In the genomic region with DNA sequence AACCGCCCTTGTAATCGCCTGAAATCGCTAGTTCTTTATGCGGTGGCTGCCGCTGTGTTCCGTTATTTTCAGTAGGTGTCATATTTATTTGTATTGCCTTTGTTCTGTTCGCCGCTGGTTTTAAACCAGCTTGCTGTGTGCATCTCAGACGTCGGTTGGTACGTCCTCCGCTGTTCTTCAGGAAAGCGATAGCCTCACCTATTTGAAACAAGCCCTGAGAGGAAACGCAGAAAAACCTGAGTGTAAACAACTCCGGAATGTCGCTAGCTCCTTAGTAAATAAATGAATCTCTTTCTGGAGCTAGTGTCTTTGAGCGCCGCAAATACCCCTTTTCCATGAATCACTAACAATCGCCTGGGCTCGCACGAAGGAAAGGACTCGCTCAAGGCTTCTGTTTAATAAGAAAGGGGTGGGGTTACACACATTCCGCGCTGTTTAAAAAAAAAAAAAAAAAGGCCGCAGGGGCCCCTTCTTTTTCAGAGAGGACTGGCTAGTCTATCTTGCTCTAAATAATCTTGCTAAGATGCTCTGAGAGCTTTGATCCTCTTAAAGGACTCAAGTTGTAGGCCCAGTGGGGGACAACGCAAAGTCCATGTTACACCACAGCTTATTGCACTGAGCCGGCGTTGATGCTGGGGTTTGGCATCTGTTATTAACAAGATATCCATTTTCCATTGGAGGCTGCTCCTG, we compare ENCODE assay signal across 1 cellular context.
TF ChIP-seq lines count a peak whose summit lies in the region.

No MANE protein-coding gene starts in this region.

TF ChIP-seq in SK-N-SH treated with all-trans-retinoic acid at 6 μM for 48 hours, 23 proteins besides CTCF, POLR2A, EP300 and RAD21 (continued from another document):
- TF ChIP-seq, protein P1, sequence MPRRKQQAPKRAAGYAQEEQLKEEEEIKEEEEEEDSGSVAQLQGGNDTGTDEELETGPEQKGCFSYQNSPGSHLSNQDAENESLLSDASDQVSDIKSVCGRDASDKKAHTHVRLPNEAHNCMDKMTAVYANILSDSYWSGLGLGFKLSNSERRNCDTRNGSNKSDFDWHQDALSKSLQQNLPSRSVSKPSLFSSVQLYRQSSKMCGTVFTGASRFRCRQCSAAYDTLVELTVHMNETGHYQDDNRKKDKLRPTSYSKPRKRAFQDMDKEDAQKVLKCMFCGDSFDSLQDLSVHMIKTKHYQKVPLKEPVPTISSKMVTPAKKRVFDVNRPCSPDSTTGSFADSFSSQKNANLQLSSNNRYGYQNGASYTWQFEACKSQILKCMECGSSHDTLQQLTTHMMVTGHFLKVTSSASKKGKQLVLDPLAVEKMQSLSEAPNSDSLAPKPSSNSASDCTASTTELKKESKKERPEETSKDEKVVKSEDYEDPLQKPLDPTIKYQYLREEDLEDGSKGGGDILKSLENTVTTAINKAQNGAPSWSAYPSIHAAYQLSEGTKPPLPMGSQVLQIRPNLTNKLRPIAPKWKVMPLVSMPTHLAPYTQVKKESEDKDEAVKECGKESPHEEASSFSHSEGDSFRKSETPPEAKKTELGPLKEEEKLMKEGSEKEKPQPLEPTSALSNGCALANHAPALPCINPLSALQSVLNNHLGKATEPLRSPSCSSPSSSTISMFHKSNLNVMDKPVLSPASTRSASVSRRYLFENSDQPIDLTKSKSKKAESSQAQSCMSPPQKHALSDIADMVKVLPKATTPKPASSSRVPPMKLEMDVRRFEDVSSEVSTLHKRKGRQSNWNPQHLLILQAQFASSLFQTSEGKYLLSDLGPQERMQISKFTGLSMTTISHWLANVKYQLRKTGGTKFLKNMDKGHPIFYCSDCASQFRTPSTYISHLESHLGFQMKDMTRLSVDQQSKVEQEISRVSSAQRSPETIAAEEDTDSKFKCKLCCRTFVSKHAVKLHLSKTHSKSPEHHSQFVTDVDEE (CRISPR knock-in tag; IDR thresholded peaks at IDR 0.05), result no peak
- TF ChIP-seq SNAI2 (CRISPR knock-in tag; IDR thresholded peaks at IDR 0.05) (no peak), BACH2 (CRISPR knock-in tag; IDR thresholded peaks at IDR 0.05; ENCODE audit: borderline replicate concordance) (no peak), ISL1 (CRISPR knock-in tag; IDR thresholded peaks at IDR 0.05) (no peak)
- TF ChIP-seq, protein P2, sequence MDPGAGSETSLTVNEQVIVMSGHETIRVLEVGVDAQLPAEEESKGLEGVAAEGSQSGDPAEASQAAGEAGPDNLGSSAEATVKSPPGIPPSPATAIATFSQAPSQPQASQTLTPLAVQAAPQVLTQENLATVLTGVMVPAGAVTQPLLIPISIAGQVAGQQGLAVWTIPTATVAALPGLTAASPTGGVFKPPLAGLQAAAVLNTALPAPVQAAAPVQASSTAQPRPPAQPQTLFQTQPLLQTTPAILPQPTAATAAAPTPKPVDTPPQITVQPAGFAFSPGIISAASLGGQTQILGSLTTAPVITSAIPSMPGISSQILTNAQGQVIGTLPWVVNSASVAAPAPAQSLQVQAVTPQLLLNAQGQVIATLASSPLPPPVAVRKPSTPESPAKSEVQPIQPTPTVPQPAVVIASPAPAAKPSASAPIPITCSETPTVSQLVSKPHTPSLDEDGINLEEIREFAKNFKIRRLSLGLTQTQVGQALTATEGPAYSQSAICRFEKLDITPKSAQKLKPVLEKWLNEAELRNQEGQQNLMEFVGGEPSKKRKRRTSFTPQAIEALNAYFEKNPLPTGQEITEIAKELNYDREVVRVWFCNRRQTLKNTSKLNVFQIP (CRISPR knock-in tag; IDR thresholded peaks at IDR 0.05; ENCODE audit: borderline replicate concordance, low read depth), result no peak
